In genomic region chr18:66749475-66750035, GRCh38 we compare ENCODE assay signal across 17 cellular contexts.
DNase-seq lines count a peak whose midpoint lies in the region; ATAC-seq, FAIRE-seq and TF ChIP-seq lines count a peak whose summit lies in the region.
"Had no signal": no experiment of that assay in that cellular context is flagged by ENCODE, and none has a peak within 500 bp of the region (broad histone marks: within the 10 kb centered on the region; RNA-seq: fewer than 3 reads in every experiment).

No MANE protein-coding gene starts in this region.

- H3K4me3 ChIP-seq in astrocyte (ENCODE audit: insufficient read depth, low read depth, low read length), result no peak overlapping the region
- no peak overlapping the region for H3K4me3 ChIP-seq in HAP-1

- H3K4me2 ChIP-seq in astrocyte (ENCODE audit: low read length), result no peak overlapping the region

- no peak overlapping the region for H2AFZ ChIP-seq in astrocyte (ENCODE audit: low read depth, low read length)

- no peaks in the 10 kb centered on the region for H3K79me2 ChIP-seq in astrocyte (ENCODE audit: insufficient read depth, low read length)

- H3K9me3 ChIP-seq in astrocyte (ENCODE audit: insufficient read depth, low read depth, low read length), result no peaks in the 10 kb centered on the region
- no peaks in the 10 kb centered on the region for H3K9me3 ChIP-seq in HAP-1

- no peak overlapping the region for H3K27ac ChIP-seq in astrocyte (ENCODE audit: low read depth, low read length)

- no peaks in the 10 kb centered on the region for H3K27me3 Mint-ChIP-seq in astrocyte (ENCODE audit: low read depth, unreplicated experiment)
- H3K27me3 Mint-ChIP-seq: B cell; CD4-positive, alpha-beta T cell; IgD-negative memory B cell had no signal

- no peaks in the 10 kb centered on the region for H4K20me1 ChIP-seq in astrocyte (ENCODE audit: insufficient read depth, low read length)

- no peak overlapping the region for H3K4me3 Mint-ChIP-seq in astrocyte (ENCODE audit: unreplicated experiment)
- H3K4me3 Mint-ChIP-seq: B cell; CD4-positive, alpha-beta T cell; H9; IgD-negative memory B cell had no signal

- H3K36me3 Mint-ChIP-seq in astrocyte (ENCODE audit: low read depth, unreplicated experiment), result no peaks in the 10 kb centered on the region
- H3K36me3 Mint-ChIP-seq: IgD-negative memory B cell had no signal

- H3K36me3 ChIP-seq in astrocyte (ENCODE audit: insufficient read depth, low read length), result no peaks in the 10 kb centered on the region
- no peaks in the 10 kb centered on the region for H3K36me3 ChIP-seq in HAP-1 (replicated peaks)

- no peak for ATAC-seq in GM18867 (IDR thresholded peaks at IDR 0.05; ENCODE audit: unreplicated experiment)

- no peaks in the 10 kb centered on the region for H3K27me3 ChIP-seq in astrocyte (ENCODE audit: insufficient read depth, low read length)
- no peaks in the 10 kb centered on the region for H3K27me3 ChIP-seq in HAP-1 (ENCODE audit: low read depth)

- H3K27ac Mint-ChIP-seq in astrocyte (ENCODE audit: unreplicated experiment), result peak overlapping the region; percentile 3
- H3K27ac Mint-ChIP-seq: B cell; CD4-positive, alpha-beta T cell; H9; IgD-negative memory B cell had no signal

- no peaks in the 10 kb centered on the region for H3K4me1 ChIP-seq in astrocyte (ENCODE audit: insufficient read depth, low read length)
- H3K4me1 ChIP-seq in HAP-1, result no peaks in the 10 kb centered on the region

- peaks cover 12% of the 10 kb centered on the region for H3K4me1 Mint-ChIP-seq in astrocyte (ENCODE audit: low read depth, unreplicated experiment)
- H3K4me1 Mint-ChIP-seq: B cell, H9, IgD-negative memory B cell had no signal

- in situ Hi-C loops in HAP-1 (cut with MboI; ENCODE audit: low sequenced_read_pairs), result no loop called here

- FAIRE-seq in astrocyte (lab: Jason Lieb, UNC), result no peak
- peak; percentile 61 for FAIRE-seq in islet of Langerhans (lab: Jason Lieb, UNC)
- FAIRE-seq: GM19239 had no signal

- no peak for TF ChIP-seq CTCF in astrocyte (IDR thresholded peaks at IDR 0.05; ENCODE audit: insufficient read depth, low read depth, low read length)

- DNase-seq in COLO829 (ENCODE audit: low spot score), result peak; percentile 36
- peak; percentile 60 for DNase-seq in NCI-H146 treated with DMSO at 0.1 percent for 48 hours (lab: John Stamatoyannopoulos, UW; ENCODE audit: unreplicated experiment)
- peak; percentile 6 for DNase-seq in astrocyte (ENCODE audit: low read depth)
- DNase-seq in H4 (ENCODE audit: low spot score), result no peak
- no peak for DNase-seq in activated naive CD4-positive, alpha-beta T cell treated with anti-CD3 and anti-CD28 coated beads, Interleukin-2, amount 50 U/mL, for 16 hours
- no peak for DNase-seq in HAP-1 (ENCODE audit: low spot score in 2 of 2)
- DNase-seq: CD4-positive, alpha-beta T cell; H9; NCI-H1105 treated with DMSO at 0.1 percent for 48 hours; NCI-H1930; NCI-H510A; SW 1271 had no signal

- H3K9me3 Mint-ChIP-seq in astrocyte (ENCODE audit: unreplicated experiment), result no peaks in the 10 kb centered on the region
- H3K9me3 Mint-ChIP-seq: H9 had no signal

- no peak overlapping the region for H3K9ac ChIP-seq in astrocyte (ENCODE audit: low read length)

Comparison
In these comparisons a context has a peak if more than half of its experiments do, and no peak if none do; other contexts are left out.
1. DNase-seq: peak in COLO829 (single experiment), NCI-H146 treated with DMSO at 0.1 percent for 48 hours (single experiment) and astrocyte (single experiment); none in H4 (single experiment), activated naive CD4-positive, alpha-beta T cell treated with anti-CD3 and anti-CD28 coated beads, Interleukin-2, amount 50 U/mL, for 16 hours (single experiment) and HAP-1 (0 of 2).